In the genomic region with DNA sequence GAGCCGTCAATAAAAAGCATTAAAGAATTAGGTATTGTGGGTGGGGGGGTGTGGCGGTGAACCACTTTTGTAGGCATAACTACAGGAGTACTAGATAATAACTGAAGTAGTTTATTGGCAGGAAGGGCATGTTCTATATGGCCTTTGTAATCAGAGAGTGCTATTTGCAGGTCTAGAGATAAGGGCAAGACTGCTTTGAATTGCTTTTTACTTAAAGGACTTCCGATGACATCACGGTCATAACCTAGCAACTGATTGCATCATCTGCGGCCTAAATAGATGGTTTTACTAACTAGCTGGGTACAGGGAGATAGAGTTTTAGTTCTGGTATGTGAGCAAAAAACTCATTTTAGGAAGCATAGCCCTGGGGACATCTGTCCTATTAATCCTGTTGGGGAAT, we compare ENCODE assay signal across 36 cellular contexts. TPM values are rescaled to one million over a fixed set of nuclear protein-coding genes. Genes with fewer than 3 reads are reported as not detected.
"Had no signal": no experiment of that assay in that cellular context is flagged by ENCODE, and none has a peak within 500 bp of the region (broad histone marks: within the 10 kb centered on the region; RNA-seq: fewer than 3 reads in every experiment).

No MANE protein-coding gene starts in this region.

- H3K27me3 ChIP-seq: brain microvascular endothelial cell had no signal

- H3K4me2 ChIP-seq: PC-9 had no signal

- H3K4me1 Mint-ChIP-seq: activated CD4-positive, alpha-beta T cell treated with anti-CD3 and anti-CD28 coated beads for 36 hours; activated CD4-positive, alpha-beta T cell treated with anti-CD3 and anti-CD28 coated beads, Interleukin-2, amount 10 ng/mL, durations not matched to agents 7 days and 5 days; activated naive CD4-positive, alpha-beta T cell treated with anti-CD3 and anti-CD28 coated beads, Interleukin-2, amount 50 U/mL, for 24 hours; WTC11 had no signal

- H2AFZ ChIP-seq: PC-9 had no signal

- ATAC-seq: activated CD4-positive, alpha-beta T cell treated with anti-CD3 and anti-CD28 coated beads for 36 hours; activated CD4-positive, CD25-positive, alpha-beta regulatory T cell treated with anti-CD3 and anti-CD28 coated beads, Interleukin-2, amount 50 U/mL, for 24 hours; activated CD8-positive, alpha-beta T cell treated with anti-CD3 and anti-CD28 coated beads, Interleukin-2, amount 10 ng/mL, durations not matched to agents 7 days and 5 days; activated T-cell treated with anti-CD3 and anti-CD28 coated beads, Interleukin-2, amount 50 U/mL, for 4 hours; Right ventricle myocardium inferior; SK-N-SH treated with all-trans-retinoic acid at 6 μM for 48 hours; WTC11 had no signal

- DNase-seq: activated CD4-positive, alpha-beta T cell treated with anti-CD3 and anti-CD28 coated beads for 36 hours; activated CD4-positive, alpha-beta T cell treated with anti-CD3 and anti-CD28 coated beads, Interleukin-2, amount 10 ng/mL, durations not matched to agents 7 days and 5 days; activated CD4-positive, alpha-beta T cell treated with anti-CD3 and anti-CD28 coated beads, Interleukin-2, amount 50 U/mL, for 48 hours; activated CD8-positive, alpha-beta T cell treated with anti-CD3 and anti-CD28 coated beads, Interleukin-2, amount 10 ng/mL, durations not matched to agents 7 days and 5 days; activated effector memory CD4-positive, alpha-beta T cell treated with anti-CD3 and anti-CD28 coated beads, Interleukin-2, amount 50 U/mL, for 16 hours; activated naive CD4-positive, alpha-beta T cell; activated T-cell treated with anti-CD3 and anti-CD28 coated beads, Interleukin-2, amount 50 U/mL, for 4 hours; amniotic stem cell; aorta; brain microvascular endothelial cell; central memory CD4-positive, alpha-beta T cell; NCI-H1092 treated with DMSO at 0.1 percent for 48 hours; NCI-H1417; NCI-H146; NCI-H187; NCI-H2029 treated with DMSO at 0.1 percent for 48 hours; NCI-H2107; NCI-H2171; NCI-H510A; NCI-H526; NCI-H748 treated with DMSO at 0.1 percent for 48 hours; NK-92 treated with Interleukin-12 subunit alpha and Interleukin-12 subunit beta, amount 100 ng/mL, for 24 hours; PC-9; SIG-M5; SW 1271; T-helper 1 cell; T-helper 2 cell; T-helper 9 cell had no signal

- H3K27ac ChIP-seq: brain microvascular endothelial cell, PC-9, RWPE1 had no signal

- H3K4me3 ChIP-seq: PC-9 had no signal

- H3K27me3 Mint-ChIP-seq: activated CD4-positive, alpha-beta T cell treated with anti-CD3 and anti-CD28 coated beads for 36 hours; activated CD4-positive, alpha-beta T cell treated with anti-CD3 and anti-CD28 coated beads, Interleukin-2, amount 10 ng/mL, durations not matched to agents 7 days and 5 days; activated naive CD4-positive, alpha-beta T cell treated with anti-CD3 and anti-CD28 coated beads, Interleukin-2, amount 50 U/mL, for 24 hours had no signal

- H3K27ac Mint-ChIP-seq: activated CD4-positive, alpha-beta T cell treated with anti-CD3 and anti-CD28 coated beads for 36 hours; activated CD4-positive, alpha-beta T cell treated with anti-CD3 and anti-CD28 coated beads, Interleukin-2, amount 10 ng/mL, durations not matched to agents 7 days and 5 days; activated CD8-positive, alpha-beta T cell treated with anti-CD3 and anti-CD28 coated beads, Interleukin-2, amount 10 ng/mL, durations not matched to agents 7 days and 5 days; activated naive CD4-positive, alpha-beta T cell treated with anti-CD3 and anti-CD28 coated beads, Interleukin-2, amount 50 U/mL, for 24 hours; WTC11 had no signal

- H3K4me3 Mint-ChIP-seq: activated CD4-positive, alpha-beta T cell treated with anti-CD3 and anti-CD28 coated beads for 36 hours; activated CD4-positive, alpha-beta T cell treated with anti-CD3 and anti-CD28 coated beads, Interleukin-2, amount 10 ng/mL, durations not matched to agents 7 days and 5 days; activated CD8-positive, alpha-beta T cell treated with anti-CD3 and anti-CD28 coated beads, Interleukin-2, amount 10 ng/mL, durations not matched to agents 7 days and 5 days; activated naive CD4-positive, alpha-beta T cell treated with anti-CD3 and anti-CD28 coated beads, Interleukin-2, amount 50 U/mL, for 24 hours; activated T-cell treated with anti-CD3 and anti-CD28 coated beads, Interleukin-2, amount 50 U/mL, for 4 hours; WTC11 had no signal

RNA-seq across cellular contexts. Expression of gene METTL21C, which starts 24.7 kb away (rescaled TPM):
- total RNA-seq: activated CD4-positive, alpha-beta T cell treated with anti-CD3 and anti-CD28 coated beads for 36 hours; activated CD4-positive, alpha-beta T cell treated with anti-CD3 and anti-CD28 coated beads, Interleukin-2, amount 10 ng/mL, durations not matched to agents 7 days and 5 days; activated CD8-positive, alpha-beta T cell treated with anti-CD3 and anti-CD28 coated beads, Interleukin-2, amount 10 ng/mL, durations not matched to agents 7 days and 5 days; activated T-cell treated with anti-CD3 and anti-CD28 coated beads, Interleukin-2, amount 50 U/mL, for 4 hours; aorta; M059J; PC-9; Right ventricle myocardium inferior; SK-MEL-5; WTC11 had no signal
- polyA plus RNA-seq: aorta had no signal
